ENCODE assay signal across 8 cellular contexts in genomic region chr10:13812804-13813203, GRCh38.
"Had no signal": no experiment of that assay in that cellular context is flagged by ENCODE, and none has a peak within 500 bp of the region (broad histone marks: within the 10 kb centered on the region; RNA-seq: fewer than 3 reads in every experiment).

No MANE protein-coding gene starts in this region.

- H3K9ac ChIP-seq: GM23248 had no signal

- H3K4me3 ChIP-seq: GM23248 had no signal

- DNase-seq: GM23248, H9, HCEC 1CT, IMR-90, KBM-7 had no signal

- H3K27ac ChIP-seq: GM23248 had no signal

- H3K4me3 Mint-ChIP-seq: H9 had no signal

- FAIRE-seq: H1, H54, HTR-8/SVneo had no signal
